Comparison of ENCODE assay signal across 1 cellular context in the genomic region with DNA sequence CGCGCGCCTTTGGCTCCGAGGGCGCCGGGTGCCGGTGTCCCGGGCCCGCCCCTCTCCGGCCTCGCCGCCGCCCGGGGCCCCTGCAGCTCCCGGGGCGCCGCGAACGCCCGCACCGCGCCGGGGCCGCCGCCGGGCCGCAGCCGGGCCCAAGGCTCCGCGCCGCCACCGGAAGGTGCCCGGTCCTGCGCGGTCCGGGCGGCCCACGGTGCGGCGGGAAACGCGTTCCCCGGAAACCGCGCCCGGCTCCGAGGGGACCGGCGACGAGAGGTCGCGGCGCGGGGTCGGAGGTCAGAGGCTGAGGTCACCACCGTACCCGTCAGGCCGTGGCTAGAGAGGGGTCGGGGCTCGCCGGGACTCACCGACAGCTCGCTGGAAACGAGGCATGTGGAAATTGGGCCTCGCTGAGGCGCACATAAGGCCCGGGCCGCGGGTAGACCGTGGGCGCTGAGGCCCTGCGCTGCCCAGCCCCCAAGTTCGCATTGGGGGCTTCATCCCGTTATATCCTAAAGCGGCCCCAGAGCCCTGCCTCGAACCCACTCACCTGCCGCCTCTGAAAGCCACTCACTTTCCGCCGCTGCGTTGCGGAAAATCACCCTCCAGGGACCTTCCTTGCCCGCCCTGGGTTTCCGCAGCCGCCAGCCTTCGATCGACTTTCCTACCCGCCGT.
TF ChIP-seq lines count a peak whose summit lies in the region.

A gene (minus strand): TSS at position 167 of the 666 bp plus-strand sequence. CDS start 745 bp downstream, outside the sequence.

TF ChIP-seq in H1, 55 proteins besides CTCF, POLR2A, EP300 and RAD21 (continued from another document):
- TF ChIP-seq JUND (IDR thresholded peaks at IDR 0.05; ENCODE audit: low read length) (peak; percentile 44; the same call in 1 of the 2 replicates), JUN (IDR thresholded peaks at IDR 0.05; ENCODE audit: low read depth, low read length) (0 out of 2 replicates have a peak, but pooled peaks have one; percentile 44), EZH2 (IDR thresholded peaks at IDR 0.05; ENCODE audit: low read depth, low read length, severe bottlenecking) (no peak), CBX8 (IDR thresholded peaks at IDR 0.05; ENCODE audit: borderline replicate concordance, low read depth, low read length) (no peak), SRF (IDR thresholded peaks at IDR 0.05; ENCODE audit: low read depth, low read length) (peak; percentile 62), ASH2L (IDR thresholded peaks at IDR 0.05; ENCODE audit: low read length) (peak; percentile 70), SUZ12 (IDR thresholded peaks at IDR 0.05; ENCODE audit: low read length) (no peak), KDM4A (IDR thresholded peaks at IDR 0.05; ENCODE audit: low read depth, low read length, severe bottlenecking) (peak; percentile 71), TAF1 (IDR thresholded peaks at IDR 0.05; ENCODE audit: low read depth, low read length) (peak; percentile 90), RBBP5 (IDR thresholded peaks at IDR 0.05; ENCODE audit: borderline replicate concordance, low read depth, low read length) (no peak; the same call in 1 of the 2 replicates), GTF2F1 (IDR thresholded peaks at IDR 0.05; ENCODE audit: borderline replicate concordance, low read depth, low read length) (0 out of 2 replicates have a peak, but pooled peaks have one; percentile 29), EGR1 (IDR thresholded peaks at IDR 0.05; ENCODE audit: borderline replicate concordance, low read depth, low read length) (peak; percentile 73; the same call in 1 of the 2 replicates), YY1 (IDR thresholded peaks at IDR 0.05; ENCODE audit: low read depth, low read length) (peak; percentile 65; the same call in 1 of the 2 replicates), TBP (IDR thresholded peaks at IDR 0.05; ENCODE audit: low read depth, low read length) (peak; percentile 85), SIN3A (conservative IDR thresholded peaks at IDR 0.05 in 1 of 2, IDR thresholded peaks at IDR 0.05 in 1 of 2; ENCODE audit: low read depth in 1 of 2, low read length in 2 of 2) (peak; percentile 69 to 80; a peak in 3 of 4 replicates), CHD2 (IDR thresholded peaks at IDR 0.05; ENCODE audit: low read length) (peak; percentile 73), CTBP2 (IDR thresholded peaks at IDR 0.05; ENCODE audit: borderline replicate concordance, insufficient read depth, insufficient read length, low read length) (peak; percentile 58)
- TF ChIP-seq, protein P1, sequence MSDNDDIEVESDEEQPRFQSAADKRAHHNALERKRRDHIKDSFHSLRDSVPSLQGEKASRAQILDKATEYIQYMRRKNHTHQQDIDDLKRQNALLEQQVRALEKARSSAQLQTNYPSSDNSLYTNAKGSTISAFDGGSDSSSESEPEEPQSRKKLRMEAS (IDR thresholded peaks at IDR 0.05) = peak; percentile 66
